17 cellular contexts compared by ENCODE assay signal in genomic region chr12:100356646-100357223, GRCh38. TPM values are rescaled to one million over a fixed set of nuclear protein-coding genes. Genes with fewer than 3 reads are reported as not detected.
DNase-seq lines count a peak whose midpoint lies in the region; ATAC-seq and TF ChIP-seq lines count a peak whose summit lies in the region.
"Had no signal": no experiment of that assay in that cellular context is flagged by ENCODE, and none has a peak within 500 bp of the region (broad histone marks: within the 10 kb centered on the region; RNA-seq: fewer than 3 reads in every experiment).

TSS of gene SLC17A8 (plus strand) at chr12:100357074. CDS start at chr12:100357392, 318 bp downstream.

- H3K4me2 ChIP-seq in GM23338 = peak within 1 kb of the TSS; percentile 75

- peak; percentile 99 for ATAC-seq in GM23338
- ATAC-seq in foreskin keratinocyte = peak; percentile 53
- ATAC-seq in HG02588 (IDR thresholded peaks at IDR 0.05; ENCODE audit: unreplicated experiment) = no peak
- ATAC-seq: effector memory CD8-positive, alpha-beta T cell had no signal

- intact Hi-C loops in CD14-positive monocyte (cut with micrococcal nuclease) = no loop called here

- TF ChIP-seq CTCF in GM23338 (conservative IDR thresholded peaks at IDR 0.05; ENCODE audit: low read depth in 2 of 2) = no peak
- TF ChIP-seq CTCF in foreskin keratinocyte (conservative IDR thresholded peaks at IDR 0.05) = no peak
- no peak for TF ChIP-seq CTCF in neural crest cell (conservative IDR thresholded peaks at IDR 0.05)
- TF ChIP-seq CTCF in CD14-positive monocyte (IDR thresholded peaks at IDR 0.05) = no peak

- H3K79me2 ChIP-seq in GM23338 (replicated peaks; ENCODE audit: insufficient read depth) = no peaks in the 10 kb centered on the region

- H3F3A ChIP-seq in GM23338 (replicated peaks; ENCODE audit: low read depth) = no peaks in the 10 kb centered on the region

- H3K4me1 ChIP-seq in GM23338 (ENCODE audit: insufficient read depth) (peaks cover 15% of the 10 kb centered on the region), foreskin keratinocyte (peaks cover 9% of the 10 kb centered on the region)
- H3K4me1 ChIP-seq: lower lobe of right lung, prostate gland had no signal

- no peaks in the 10 kb centered on the region for H3K9me3 Mint-ChIP-seq in GM23338
- H3K9me3 Mint-ChIP-seq in neural crest cell = no peaks in the 10 kb centered on the region
- no peaks in the 10 kb centered on the region for H3K9me3 Mint-ChIP-seq in CD14-positive monocyte
- H3K9me3 Mint-ChIP-seq: effector memory CD8-positive, alpha-beta T cell; stimulated activated naive B cell treated with anti-CD40 and anti-IgM and Interleukin-4, amounts not matched to agents 10 μg/mL and 1 μg/mL and 100 μg/mL, for 72 hours; T-helper 1 cell treated with Interleukin-12 subunit alpha and Interleukin-12 subunit beta and Interleukin-4 antibody, amounts not matched to agents 30 μg/mL and 1 μg/mL, for 36 hours had no signal

- H3K4me3 Mint-ChIP-seq in GM23338 (peak within 1 kb of the TSS; percentile 49), neural crest cell (no peak within 1 kb of the TSS), CD14-positive monocyte (peak within 1 kb of the TSS in 1 of 2 donors; percentile 13)
- H3K4me3 Mint-ChIP-seq: effector memory CD8-positive, alpha-beta T cell; stimulated activated naive B cell treated with anti-CD40 and anti-IgM and Interleukin-4, amounts not matched to agents 10 μg/mL and 1 μg/mL and 100 μg/mL, for 72 hours; T-helper 1 cell treated with Interleukin-12 subunit alpha and Interleukin-12 subunit beta and Interleukin-4 antibody, amounts not matched to agents 30 μg/mL and 1 μg/mL, for 36 hours had no signal

- no peaks in the 10 kb centered on the region for H3K9me2 ChIP-seq in GM23338 (ENCODE audit: insufficient read depth)

- no peaks in the 10 kb centered on the region for H3K36me3 ChIP-seq in GM23338 (ENCODE audit: insufficient read depth)
- H3K36me3 ChIP-seq: lower lobe of right lung, prostate gland had no signal

- H4K20me1 ChIP-seq in GM23338 (replicated peaks; ENCODE audit: insufficient read depth) = no peaks in the 10 kb centered on the region

- DNase-seq in GM23338 (ENCODE audit: low spot score) (peak; percentile 77), NCI-H526 treated with DMSO at 0.1 percent for 48 hours (lab: John Stamatoyannopoulos, UW) (peak; percentile 79), foreskin keratinocyte (no peak), neural crest cell (ENCODE audit: low read depth, low spot score) (peak; percentile 19), H4 (ENCODE audit: low spot score) (no peak), CD14-positive monocyte (ENCODE audit: low spot score) (no peak)
- DNase-seq in effector CD4-positive, alpha-beta T cell = no peak
- DNase-seq: activated CD4-positive, alpha-beta T cell treated with anti-CD3 and anti-CD28 coated beads, Interleukin-2, amount 50 U/mL, for 48 hours; effector memory CD8-positive, alpha-beta T cell; lower lobe of right lung; MM.1S; stimulated activated CD4-positive, alpha-beta T cell treated with anti-CD3 and anti-CD28 coated beads, Interleukin-2, amount 100 ng/mL, for 24 hours; stimulated activated naive B cell treated with anti-CD40 and anti-IgM and Interleukin-4, amounts not matched to agents 10 μg/mL and 1 μg/mL and 100 μg/mL, for 72 hours had no signal

- peak within 1 kb of the TSS; percentile 95 for H2AFZ ChIP-seq in GM23338

- H3K27ac Mint-ChIP-seq in GM23338 = no peak within 1 kb of the TSS
- H3K27ac Mint-ChIP-seq in neural crest cell (ENCODE audit: unreplicated experiment) = peak within 1 kb of the TSS; percentile 47
- H3K27ac Mint-ChIP-seq in CD14-positive monocyte = peak within 1 kb of the TSS in 1 of 7 donors; percentile 33
- H3K27ac Mint-ChIP-seq: effector memory CD8-positive, alpha-beta T cell; stimulated activated naive B cell treated with anti-CD40 and anti-IgM and Interleukin-4, amounts not matched to agents 10 μg/mL and 1 μg/mL and 100 μg/mL, for 72 hours; T-helper 1 cell treated with Interleukin-12 subunit alpha and Interleukin-12 subunit beta and Interleukin-4 antibody, amounts not matched to agents 30 μg/mL and 1 μg/mL, for 36 hours had no signal

- H3K27ac ChIP-seq in GM23338 (ENCODE audit: low read depth) (no peak within 1 kb of the TSS), foreskin keratinocyte (no peak within 1 kb of the TSS)
- H3K27ac ChIP-seq: lower lobe of right lung, prostate gland had no signal

- H3K27me3 ChIP-seq in GM23338 (ENCODE audit: insufficient read depth) (no peaks in the 10 kb centered on the region), foreskin keratinocyte (peaks cover 6% of the 10 kb centered on the region)

- peak within 1 kb of the TSS; percentile 33 for H3K4me3 ChIP-seq in GM23338
- H3K4me3 ChIP-seq: lower lobe of right lung, prostate gland had no signal

- peaks cover 4% of the 10 kb centered on the region for H3K27me3 Mint-ChIP-seq in GM23338 (ENCODE audit: insufficient read depth, low read depth, poor library complexity)
- peaks cover 6% of the 10 kb centered on the region for H3K27me3 Mint-ChIP-seq in neural crest cell (ENCODE audit: low read depth)
- peaks cover 9 to 19% (median 16%) of the 10 kb centered on the region in 3 donors for H3K27me3 Mint-ChIP-seq in CD14-positive monocyte (ENCODE audit: low read depth in 3 of 3)

- peaks cover 21% of the 10 kb centered on the region; the same call in 2 of the 3 replicates for H3K4me1 Mint-ChIP-seq in GM23338
- peaks cover 15% of the 10 kb centered on the region for H3K4me1 Mint-ChIP-seq in neural crest cell
- no peaks in the 10 kb centered on the region for H3K4me1 Mint-ChIP-seq in CD14-positive monocyte
- H3K4me1 Mint-ChIP-seq: stimulated activated naive B cell treated with anti-CD40 and anti-IgM and Interleukin-4, amounts not matched to agents 10 μg/mL and 1 μg/mL and 100 μg/mL, for 72 hours had no signal

- H3K36me3 Mint-ChIP-seq in GM23338 (ENCODE audit: low read depth) (no peaks in the 10 kb centered on the region), neural crest cell (ENCODE audit: low read depth) (no peaks in the 10 kb centered on the region), CD14-positive monocyte (no peaks in the 10 kb centered on the region)
- H3K36me3 Mint-ChIP-seq: stimulated activated naive B cell treated with anti-CD40 and anti-IgM and Interleukin-4, amounts not matched to agents 10 μg/mL and 1 μg/mL and 100 μg/mL, for 72 hours had no signal

TF ChIP-seq in GM23338, 12 proteins besides CTCF, POLR2A, EP300 and RAD21:
- TF ChIP-seq ZNF331 (CRISPR knock-in tag; IDR thresholded peaks at IDR 0.05; ENCODE audit: low read depth) = no peak

RNA-seq across cellular contexts. Expression of gene SLC17A8, which starts in this region (rescaled TPM):
- total RNA-seq in GM23338 (2014; rRNA removed; shearing (Covaris generic)) = 0.24 TPM in 1 of 2 replicates, not detected in the other
- 0.05 TPM in 1 of 2 replicates, not detected in the other for polyA plus RNA-seq in GM23338 (2016; fragmentation: Nextera tagmentation; extraction: Ambion mirVana)
- total RNA-seq in foreskin keratinocyte = not detected in 2 replicates
- not detected in 2 replicates for polyA plus RNA-seq in foreskin keratinocyte
- not detected in 2 replicates for total RNA-seq in neural crest cell
- total RNA-seq in H4 (2014; rRNA removed; shearing (Covaris generic)) = not detected in 2 replicates
- polyA plus RNA-seq in CD14-positive monocyte = not detected
- total RNA-seq: glomerular endothelial cell, lower lobe of right lung, prostate gland had no signal

Comparison
In these comparisons a context has a peak if more than half of its experiments do, and no peak if none do; other contexts are left out.
1. Peak in DNase-seq, ATAC-seq, H3K4me3 ChIP-seq and H3K4me2 ChIP-seq in GM23338; RNA of the gene not detected or under 1 TPM.
2. Peak in ATAC-seq in foreskin keratinocyte; RNA of the gene not detected or under 1 TPM.
3. Peak in DNase-seq in neural crest cell; RNA of the gene not detected or under 1 TPM.